In genomic region chr5:123916331-123917121, GRCh38 we compare ENCODE assay signal across 10 cellular contexts.
DNase-seq lines count a peak whose midpoint lies in the region; ATAC-seq and TF ChIP-seq lines count a peak whose summit lies in the region.
"Had no signal": no experiment of that assay in that cellular context is flagged by ENCODE, and none has a peak within 500 bp of the region (broad histone marks: within the 10 kb centered on the region; RNA-seq: fewer than 3 reads in every experiment).

No MANE protein-coding gene starts in this region.

- 13% methylated on average over 8 of the region's 8 CpGs for WGBS in prostate gland
- 10 to 13% (median 12%) methylated on average over 8 of the region's 8 CpGs for WGBS in ovary, 3 donors
- 37 to 49% methylated on average over 8 of the region's 8 CpGs for WGBS in esophagus squamous epithelium, 2 donors

- H3K4me3 Mint-ChIP-seq in natural killer cell = no peak overlapping the region
- H3K4me3 Mint-ChIP-seq: activated naive CD8-positive, alpha-beta T cell treated with anti-CD3 and anti-CD28 coated beads for 36 hours had no signal

- intact Hi-C loops in Panc1 (cut with micrococcal nuclease; ENCODE audit: unreplicated experiment) (no loop called here), prostate gland (cut with DNase I) (no loop called here), ovary (cut with DNase I) (no loop called here), natural killer cell (cut with micrococcal nuclease) (no loop called here), esophagus squamous epithelium (cut with DNase I) (no loop called here)

- H3K9me3 ChIP-seq in Panc1 (ENCODE audit: control insufficient read depth, insufficient read depth, low read depth, low read length) = peaks cover 10% of the 10 kb centered on the region; the same call in 1 of the 2 replicates
- no peaks in the 10 kb centered on the region for H3K9me3 ChIP-seq in prostate gland
- no peaks in the 10 kb centered on the region for H3K9me3 ChIP-seq in ovary
- H3K9me3 ChIP-seq in esophagus squamous epithelium = peaks cover 0 to 2% (median 0%) of the 10 kb centered on the region in 3 donors

- H3K4me3 ChIP-seq in Panc1 (ENCODE audit: low read depth in 2 of 2, low read length in 2 of 2) (no peak overlapping the region), prostate gland (no peak overlapping the region), ovary (no peak overlapping the region), esophagus squamous epithelium (no peak overlapping the region)
- H3K4me3 ChIP-seq: GM12878 had no signal

- H3K4me1 Mint-ChIP-seq in natural killer cell = no peaks in the 10 kb centered on the region
- H3K4me1 Mint-ChIP-seq: activated naive CD8-positive, alpha-beta T cell treated with anti-CD3 and anti-CD28 coated beads for 36 hours had no signal

- no peak overlapping the region for H3K27ac Mint-ChIP-seq in natural killer cell
- H3K27ac Mint-ChIP-seq: activated naive CD8-positive, alpha-beta T cell treated with anti-CD3 and anti-CD28 coated beads for 36 hours had no signal

- no TSS peak for BruUV-seq in Panc1 (replicated peaks; lab: Mats Ljungman, UMichigan)

- no peaks in the 10 kb centered on the region for H3K36me3 ChIP-seq in Panc1 (ENCODE audit: control insufficient read depth, insufficient read depth, low read length)
- H3K36me3 ChIP-seq in prostate gland = no peaks in the 10 kb centered on the region
- H3K36me3 ChIP-seq in ovary = no peaks in the 10 kb centered on the region
- no peaks in the 10 kb centered on the region for H3K36me3 ChIP-seq in esophagus squamous epithelium

- TF ChIP-seq CTCF in Panc1 (IDR thresholded peaks at IDR 0.05) (no peak), prostate gland (IDR thresholded peaks at IDR 0.05) (no peak), ovary (IDR thresholded peaks at IDR 0.05) (no peak), natural killer cell (IDR thresholded peaks at IDR 0.05) (no peak), esophagus squamous epithelium (IDR thresholded peaks at IDR 0.05) (no peak)

- peaks cover 2 to 17% of the 10 kb centered on the region in 2 donors for H3K9me3 Mint-ChIP-seq in natural killer cell

- POLR2A ChIA-PET in Panc1 (lab: Charles Lee) = interaction anchor here (0.6 kb wide), 1 partner anchor 813 kb away, joined by 3 read pairs; no protein-coding TSS in a partner anchor

- no peak for TF ChIP-seq EP300 in ovary (IDR thresholded peaks at IDR 0.05)

- no peaks in the 10 kb centered on the region for H3K27me3 Mint-ChIP-seq in natural killer cell (ENCODE audit: low read depth in 2 of 2)
- H3K27me3 Mint-ChIP-seq: activated naive CD8-positive, alpha-beta T cell treated with anti-CD3 and anti-CD28 coated beads for 36 hours had no signal

- DNase-seq in GM04503 (ENCODE audit: low read depth) (peak; percentile 95), Panc1 (ENCODE audit: low read depth, low spot score) (peak; percentile 12), fibroblast of peridontal ligament (ENCODE audit: extremely low read depth) (peak; percentile 75), prostate gland (ENCODE audit: low spot score) (peak; percentile 8), ovary (no peak), natural killer cell (no peak), esophagus squamous epithelium (lab: John Stamatoyannopoulos, UW) (no peak)
- DNase-seq: activated naive CD8-positive, alpha-beta T cell treated with anti-CD3 and anti-CD28 coated beads for 36 hours had no signal

- H3K27ac ChIP-seq in Panc1 (ENCODE audit: low read length) = peak overlapping the region; percentile 53
- H3K27ac ChIP-seq in prostate gland = no peak overlapping the region
- no peak overlapping the region for H3K27ac ChIP-seq in ovary
- H3K27ac ChIP-seq in esophagus squamous epithelium = peak overlapping the region in 1 of 4 donors; percentile 34

- H3K27me3 ChIP-seq in Panc1 (ENCODE audit: control insufficient read depth, insufficient read depth, low read length) = no peaks in the 10 kb centered on the region
- no peaks in the 10 kb centered on the region for H3K27me3 ChIP-seq in prostate gland (replicated peaks; ENCODE audit: insufficient read depth)
- no peaks in the 10 kb centered on the region for H3K27me3 ChIP-seq in ovary
- H3K27me3 ChIP-seq in esophagus squamous epithelium = no peaks in the 10 kb centered on the region

- ATAC-seq in Panc1 (peak; percentile 73), natural killer cell (no peak), HG03097 (IDR thresholded peaks at IDR 0.05; ENCODE audit: low FRiP score, unreplicated experiment) (no peak)
- ATAC-seq: GM12878 had no signal

- H3K4me1 ChIP-seq in Panc1 (ENCODE audit: control insufficient read depth, insufficient read depth, low read length) = peaks cover 6% of the 10 kb centered on the region; the same call in 1 of the 2 replicates
- H3K4me1 ChIP-seq in prostate gland (replicated peaks) = peaks cover 2% of the 10 kb centered on the region
- H3K4me1 ChIP-seq in ovary (ENCODE audit: insufficient read depth) = no peaks in the 10 kb centered on the region
- H3K4me1 ChIP-seq in esophagus squamous epithelium = peaks cover 0 to 13% (median 3%) of the 10 kb centered on the region in 3 donors

- CTCF ChIA-PET in Panc1 (lab: Charles Lee) = interaction anchor here (0.6 kb wide), 1 partner anchor 63 kb away, joined by 3 read pairs; no protein-coding TSS in a partner anchor

- in situ Hi-C loops in Panc1 (cut with HindIII; ENCODE audit: low pct_unique_long_range_greater_than_20kb, low sequenced_read_pairs) = no loop called here

- no peaks in the 10 kb centered on the region for H3K36me3 Mint-ChIP-seq in natural killer cell
- H3K36me3 Mint-ChIP-seq: activated naive CD8-positive, alpha-beta T cell treated with anti-CD3 and anti-CD28 coated beads for 36 hours had no signal

- TF ChIP-seq POLR2A in prostate gland (IDR thresholded peaks at IDR 0.05) (no peak), ovary (IDR thresholded peaks at IDR 0.05) (no peak), esophagus squamous epithelium (IDR thresholded peaks at IDR 0.05) (no peak)

Comparison
In these comparisons a context has a peak if more than half of its experiments do, and no peak if none do; other contexts are left out.
1. DNase-seq: peak in GM04503 (single experiment), Panc1 (single experiment), fibroblast of peridontal ligament (single experiment) and prostate gland (single experiment); none in ovary (0 of 5), natural killer cell (single experiment) and esophagus squamous epithelium (single experiment).